ENCODE assay signal across 8 cellular contexts in the genomic region with DNA sequence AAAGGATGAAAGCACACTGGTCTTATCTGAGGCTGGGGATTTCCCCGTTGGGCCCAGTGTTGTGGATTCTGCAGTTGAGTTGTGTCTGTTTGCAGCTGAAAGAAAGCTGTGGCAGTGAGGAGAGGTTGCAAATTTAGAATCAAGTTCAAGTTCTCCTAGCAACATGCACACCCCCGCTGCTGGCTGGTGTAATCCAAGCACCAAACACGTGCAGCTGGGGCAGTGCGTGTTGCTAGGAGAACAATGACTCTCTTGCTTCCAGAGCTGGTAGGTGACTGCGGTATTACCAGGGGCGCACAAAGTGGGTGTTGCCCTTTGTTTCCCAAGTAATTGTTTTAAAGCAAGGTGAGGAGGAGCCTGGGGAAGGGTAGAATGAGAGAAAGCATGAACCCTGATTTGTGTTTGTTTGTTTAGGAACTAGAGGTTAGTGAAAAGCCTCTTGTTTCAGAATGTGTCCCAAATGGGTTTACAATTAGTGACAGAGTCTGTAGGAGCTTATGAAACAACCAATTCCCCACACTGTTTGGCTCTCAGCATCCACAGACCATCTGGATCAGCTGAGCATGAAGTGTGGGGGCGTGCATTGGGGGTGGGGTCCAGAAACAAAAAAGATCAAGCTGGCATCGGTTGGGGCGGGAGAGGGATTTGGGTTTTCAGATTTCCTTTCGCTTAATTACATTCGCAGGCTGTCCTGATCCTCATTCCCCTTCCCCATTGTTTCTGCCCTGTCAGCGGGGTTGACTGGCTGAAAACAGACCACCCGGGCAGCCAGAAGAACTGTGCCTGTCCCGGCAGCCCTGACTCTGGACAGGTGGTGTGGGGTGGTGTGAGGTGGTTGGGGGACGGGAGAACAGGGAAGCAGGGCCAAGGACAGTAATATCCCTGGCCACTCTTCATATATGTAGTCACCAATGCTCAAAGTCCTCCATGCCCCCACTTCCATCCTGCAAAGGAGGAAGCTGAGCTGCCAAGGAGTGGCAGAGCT.
DNase-seq lines count a peak whose midpoint lies in the region; ATAC-seq and TF ChIP-seq lines count a peak whose summit lies in the region.

No MANE protein-coding gene starts in this region.

- H3K4me3 Mint-ChIP-seq in progenitor cell of endocrine pancreas (ENCODE audit: low read depth) = peak overlapping the region; percentile 25

- DNase-seq in EH (ENCODE audit: low read depth) (peak; percentile 29), NCI-H1930 (lab: John Stamatoyannopoulos, UW) (peak; percentile 4 to 38), globus pallidus (ENCODE audit: low spot score) (peak; percentile 24), progenitor cell of endocrine pancreas (ENCODE audit: low spot score, unreplicated experiment) (no peak)
- DNase-seq in activated CD8-positive, alpha-beta memory T cell treated with anti-CD3 and anti-CD28 coated beads, Interleukin-2, amount 50 U/mL, for 48 hours = peak; percentile 65

- no peaks in the 10 kb centered on the region for H3K9me3 Mint-ChIP-seq in progenitor cell of endocrine pancreas (ENCODE audit: low read depth)

- TF ChIP-seq CTCF in progenitor cell of endocrine pancreas (IDR thresholded peaks at IDR 0.05; ENCODE audit: unreplicated experiment) = no peak

- peaks cover 11% of the 10 kb centered on the region for H3K4me1 Mint-ChIP-seq in progenitor cell of endocrine pancreas (ENCODE audit: low read depth)

- H3K27me3 Mint-ChIP-seq in progenitor cell of endocrine pancreas = peaks cover 55% of the 10 kb centered on the region

- H3K36me3 Mint-ChIP-seq in progenitor cell of endocrine pancreas (ENCODE audit: insufficient read depth) = no peaks in the 10 kb centered on the region

- H3K27ac Mint-ChIP-seq in progenitor cell of endocrine pancreas = peak overlapping the region; percentile 63

- ATAC-seq in GM19395 (IDR thresholded peaks at IDR 0.05; ENCODE audit: unreplicated experiment) = no peak
- ATAC-seq in GM18519 (IDR thresholded peaks at IDR 0.05; ENCODE audit: low FRiP score, unreplicated experiment) = no peak
- no peak for ATAC-seq in HG02763 (IDR thresholded peaks at IDR 0.05; ENCODE audit: unreplicated experiment)
